ENCODE assay signal across 22 cellular contexts in genomic region chr16:74463888-74464287, GRCh38. TPM values are rescaled to one million over a fixed set of nuclear protein-coding genes. Genes with fewer than 3 reads are reported as not detected.
DNase-seq lines count a peak whose midpoint lies in the region; ATAC-seq, FAIRE-seq and TF ChIP-seq lines count a peak whose summit lies in the region.
"Had no signal": no experiment of that assay in that cellular context is flagged by ENCODE, and none has a peak within 500 bp of the region (broad histone marks: within the 10 kb centered on the region; RNA-seq: fewer than 3 reads in every experiment).

No MANE protein-coding gene starts in this region.

- peaks cover 98% of the 10 kb centered on the region for H3K36me3 Mint-ChIP-seq in activated T-cell treated with anti-CD3 and anti-CD28 coated beads, Interleukin-2, amount 50 U/mL, for 24 hours (ENCODE audit: low read depth)

- peaks cover 24% of the 10 kb centered on the region for H3K4me1 Mint-ChIP-seq in activated T-cell treated with anti-CD3 and anti-CD28 coated beads, Interleukin-2, amount 50 U/mL, for 24 hours (ENCODE audit: low read depth)

- no peak overlapping the region for H2AFZ ChIP-seq in Karpas-422 (ENCODE audit: low read length)
- H2AFZ ChIP-seq: GM23248 had no signal

- peak overlapping the region; percentile 59 for H3K27ac ChIP-seq in Karpas-422 (ENCODE audit: low read length)
- H3K27ac ChIP-seq: breast epithelium, esophagus squamous epithelium, GM23248, lower lobe of right lung had no signal

- H3K36me3 ChIP-seq in Karpas-422 (ENCODE audit: insufficient read depth, low read length) = peaks cover 38% of the 10 kb centered on the region

- peak; percentile 59 for FAIRE-seq in GM12891 (lab: Jason Lieb, UNC)
- FAIRE-seq: G401.6, RCC 7860 had no signal

- no peaks in the 10 kb centered on the region for H3K9me3 ChIP-seq in Karpas-422 (ENCODE audit: low read length)
- H3K9me3 ChIP-seq: breast epithelium, esophagus squamous epithelium, lower lobe of right lung had no signal

- H3K4me3 Mint-ChIP-seq in activated T-cell treated with anti-CD3 and anti-CD28 coated beads, Interleukin-2, amount 50 U/mL, for 24 hours = no peak overlapping the region
- H3K4me3 Mint-ChIP-seq: activated naive CD8-positive, alpha-beta T cell treated with anti-CD3 and anti-CD28 coated beads, Interleukin-2, amount 10 ng/mL, durations not matched to agents 7 days and 5 days; naive thymus-derived CD4-positive, alpha-beta T cell had no signal

- H3K4me2 ChIP-seq in Karpas-422 (ENCODE audit: low read depth, low read length, poor library complexity, severe bottlenecking) = no peak overlapping the region

- no peak overlapping the region for H3K27ac Mint-ChIP-seq in activated T-cell treated with anti-CD3 and anti-CD28 coated beads, Interleukin-2, amount 50 U/mL, for 24 hours

- H3K9me2 ChIP-seq in Karpas-422 (replicated peaks; ENCODE audit: insufficient read depth, low read length) = no peaks in the 10 kb centered on the region

- peak overlapping the region; percentile 10; the same call in 1 of the 2 replicates for H3K9ac ChIP-seq in Karpas-422 (ENCODE audit: low read length)
- H3K9ac ChIP-seq: GM23248 had no signal

- no peaks in the 10 kb centered on the region for H3K27me3 Mint-ChIP-seq in activated T-cell treated with anti-CD3 and anti-CD28 coated beads, Interleukin-2, amount 50 U/mL, for 24 hours
- H3K27me3 Mint-ChIP-seq: activated naive CD8-positive, alpha-beta T cell treated with anti-CD3 and anti-CD28 coated beads, Interleukin-2, amount 10 ng/mL, durations not matched to agents 7 days and 5 days; naive thymus-derived CD4-positive, alpha-beta T cell had no signal

- TF ChIP-seq POLR2A in GM12891 (IDR thresholded peaks at IDR 0.05; ENCODE audit: low read depth, low read length) = no peak

- H3K4me3 ChIP-seq in Karpas-422 (ENCODE audit: low read length) = no peak overlapping the region
- H3K4me3 ChIP-seq: breast epithelium, esophagus squamous epithelium, GM23248, lower lobe of right lung had no signal

- H3K4me1 ChIP-seq in Karpas-422 (ENCODE audit: low read length) = peaks cover 10% of the 10 kb centered on the region
- H3K4me1 ChIP-seq: breast epithelium, lower lobe of right lung had no signal

- DNase-seq in GM12891 (ENCODE audit: insufficient read length, low spot score) (peak; percentile 56), GM19240 (ENCODE audit: insufficient read length, low spot score) (peak; percentile 27), Karpas-422 (peak; percentile 72), germinal center (ENCODE audit: low spot score) (peak; percentile 79)
- DNase-seq in activated T-cell treated with anti-CD3 and anti-CD28 coated beads, Interleukin-2, amount 50 U/mL, for 24 hours = no peak
- DNase-seq: activated naive CD8-positive, alpha-beta T cell treated with anti-CD3 and anti-CD28 coated beads, Interleukin-2, amount 10 ng/mL, durations not matched to agents 7 days and 5 days; activated T-cell treated with anti-CD3 and anti-CD28 coated beads, Interleukin-2, amount 50 U/mL, for 1 hour; Calu3; esophagus squamous epithelium; GM23248; lower lobe of right lung; naive thymus-derived CD4-positive, alpha-beta T cell; NCI-H1417 treated with DMSO at 0.1 percent for 48 hours; NCI-H2171 treated with DMSO at 0.1 percent for 48 hours; NCI-H748 treated with DMSO at 0.1 percent for 48 hours; stimulated activated CD4-positive, alpha-beta T cell treated with anti-CD3 and anti-CD28 coated beads, Interleukin-4, amount 100 ng/mL, for 1 hour; SW 1271 had no signal

- no peaks in the 10 kb centered on the region for H4K20me1 ChIP-seq in Karpas-422 (ENCODE audit: insufficient read depth, low read depth, low read length)

- H3K27me3 ChIP-seq in Karpas-422 (ENCODE audit: low read length) = no peaks in the 10 kb centered on the region
- H3K27me3 ChIP-seq: breast epithelium, esophagus squamous epithelium had no signal

- no peaks in the 10 kb centered on the region for H3K9me3 Mint-ChIP-seq in activated T-cell treated with anti-CD3 and anti-CD28 coated beads, Interleukin-2, amount 50 U/mL, for 24 hours
- H3K9me3 Mint-ChIP-seq: activated naive CD8-positive, alpha-beta T cell treated with anti-CD3 and anti-CD28 coated beads, Interleukin-2, amount 10 ng/mL, durations not matched to agents 7 days and 5 days; naive thymus-derived CD4-positive, alpha-beta T cell had no signal

- H3K79me2 ChIP-seq in Karpas-422 (ENCODE audit: low read length) = no peaks in the 10 kb centered on the region

- ATAC-seq in GM21529 (IDR thresholded peaks at IDR 0.05; ENCODE audit: unreplicated experiment) (no peak), GM18909 (IDR thresholded peaks at IDR 0.05; ENCODE audit: poor library complexity, unreplicated experiment) (no peak)
- ATAC-seq: lower lobe of right lung; naive thymus-derived CD4-positive, alpha-beta T cell had no signal

TF ChIP-seq in GM12891, 5 proteins besides CTCF, POLR2A, EP300 and RAD21:
- TF ChIP-seq POLR2AphosphoS5 (IDR thresholded peaks at IDR 0.05; ENCODE audit: low read depth, low read length) (no peak), SPI1 (IDR thresholded peaks at IDR 0.05; ENCODE audit: low read depth, low read length) (peak; percentile 73)

RNA-seq across cellular contexts. Expression of gene CLEC18B, which starts 42.6 kb away (rescaled TPM):
- not detected for polyA plus RNA-seq in GM12891 (2012; ENCODE audit: low read depth, missing spikeins)
- total RNA-seq in Karpas-422 (2014; rRNA removed; shearing (Covaris generic); ENCODE audit: low replicate concordance) = 4.5 and 6.0 TPM in 2 replicates
- polyA plus RNA-seq: GM23248; naive thymus-derived CD4-positive, alpha-beta T cell had no signal
